Comparison of ENCODE assay signal across 17 cellular contexts in the genomic region with DNA sequence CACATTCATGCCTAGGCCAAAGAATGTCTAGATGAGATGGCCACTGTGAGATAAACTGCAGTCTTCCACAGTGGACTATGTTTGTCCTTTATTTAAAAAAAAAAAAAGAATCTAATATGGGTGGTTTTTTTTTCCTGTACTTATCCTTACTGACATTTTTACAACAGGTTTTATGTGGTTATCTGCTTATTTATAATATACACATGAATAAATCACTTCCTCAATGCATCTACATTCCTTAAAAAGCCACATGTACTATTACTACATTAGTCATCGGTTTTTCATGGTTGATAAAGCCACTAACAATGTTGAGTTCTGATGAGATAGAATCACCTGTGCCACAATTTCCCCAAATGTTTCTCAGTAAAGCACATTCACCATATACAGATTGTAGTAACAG.
DNase-seq lines count a peak whose midpoint lies in the region; ATAC-seq and TF ChIP-seq lines count a peak whose summit lies in the region.
"Had no signal": no experiment of that assay in that cellular context is flagged by ENCODE, and none has a peak within 500 bp of the region (broad histone marks: within the 10 kb centered on the region; RNA-seq: fewer than 3 reads in every experiment).

No MANE protein-coding gene starts in this region.

- TF ChIP-seq CTCF in fibroblast of villous mesenchyme (IDR thresholded peaks at IDR 0.05; ENCODE audit: insufficient read depth, low read depth, low read length) = no peak
- no peak for TF ChIP-seq CTCF in left ventricle myocardium inferior (IDR thresholded peaks at IDR 0.05; ENCODE audit: borderline replicate concordance)
- no peak for TF ChIP-seq CTCF in colonic mucosa (IDR thresholded peaks at IDR 0.05)

- peaks cover 7% of the 10 kb centered on the region for H3K9me3 ChIP-seq in left ventricle myocardium inferior (replicated peaks)
- no peaks in the 10 kb centered on the region for H3K9me3 ChIP-seq in colonic mucosa
- H3K9me3 ChIP-seq: A549 had no signal

- in situ Hi-C loops in ACHN (cut with HindIII; ENCODE audit: low pct_ligation_motif_present, low pct_unique_long_range_greater_than_20kb, low sequenced_read_pairs) = no loop called here

- intact Hi-C loops in left ventricle myocardium inferior (cut with micrococcal nuclease) = no loop called here
- intact Hi-C loops in colonic mucosa (cut with DNase I) = no loop called here

- H3K4me1 ChIP-seq in left ventricle myocardium inferior (no peaks in the 10 kb centered on the region), colonic mucosa (no peaks in the 10 kb centered on the region)
- H3K4me1 ChIP-seq: A549 had no signal

- no peak overlapping the region for H3K27ac ChIP-seq in left ventricle myocardium inferior (replicated peaks)
- H3K27ac ChIP-seq in colonic mucosa = no peak overlapping the region
- H3K27ac ChIP-seq: A549 had no signal

- no peak for ATAC-seq in GM19324 (IDR thresholded peaks at IDR 0.05; ENCODE audit: low FRiP score, unreplicated experiment)
- ATAC-seq: A549 had no signal

- H3K36me3 ChIP-seq in left ventricle myocardium inferior (no peaks in the 10 kb centered on the region), colonic mucosa (no peaks in the 10 kb centered on the region)

- H3K4me3 ChIP-seq in fibroblast of villous mesenchyme (ENCODE audit: low read depth, low read length) (no peak overlapping the region), left ventricle myocardium inferior (no peak overlapping the region), colonic mucosa (no peak overlapping the region)
- H3K4me3 ChIP-seq: A549 had no signal

- no peak overlapping the region for H3K9ac ChIP-seq in colonic mucosa (ENCODE audit: low read depth in 2 of 2, low read length in 2 of 2)

- peak; percentile 25 for DNase-seq in ACHN
- peak; percentile 17 for DNase-seq in HT-29 (ENCODE audit: low spot score)
- DNase-seq in SW480 (ENCODE audit: low spot score) = peak; percentile 75
- DNase-seq in fibroblast of villous mesenchyme (ENCODE audit: low read depth) = peak; percentile 87
- no peak for DNase-seq in left ventricle myocardium inferior
- no peak for DNase-seq in colonic mucosa
- no peak for DNase-seq in NCI-H2227 (lab: John Stamatoyannopoulos, UW; ENCODE audit: unreplicated experiment)
- DNase-seq: activated CD4-positive, alpha-beta T cell treated with anti-CD3 and anti-CD28 coated beads for 1 hour; CD4-positive, CD25-positive, alpha-beta regulatory T cell; central memory CD4-positive, alpha-beta T cell; effector memory CD4-positive, alpha-beta T cell; MV-4-11; NCI-H2029 treated with DMSO at 0.1 percent for 48 hours; NCI-H510A; T1000 had no signal

- H3K27me3 ChIP-seq in left ventricle myocardium inferior (ENCODE audit: low read depth) = no peaks in the 10 kb centered on the region
- H3K27me3 ChIP-seq in colonic mucosa = no peaks in the 10 kb centered on the region

Comparison
In these comparisons a context has a peak if more than half of its experiments do, and no peak if none do; other contexts are left out.
1. DNase-seq: peak in ACHN (single experiment), HT-29 (single experiment), SW480 (single experiment) and fibroblast of villous mesenchyme (single experiment); none in left ventricle myocardium inferior (single experiment), colonic mucosa (single experiment) and NCI-H2227 (single experiment).